8 cellular contexts compared by ENCODE assay signal in genomic region chr15:85794598-85795319, GRCh38. TPM values are rescaled to one million over a fixed set of nuclear protein-coding genes. Genes with fewer than 3 reads are reported as not detected.
DNase-seq lines count a peak whose midpoint lies in the region; ATAC-seq and TF ChIP-seq lines count a peak whose summit lies in the region.

TSS of gene KLHL25 (minus strand) at chr15:85794925. CDS start at chr15:85769810, 25,115 bp downstream.

- H2AFZ ChIP-seq in neural progenitor cell (replicated peaks): peak within 1 kb of the TSS; percentile 60

- H3K36me3 Mint-ChIP-seq in neural progenitor cell: peaks cover 17% of the 10 kb centered on the region

- H3K4me3 ChIP-seq in HAP-1: peak within 1 kb of the TSS; percentile 57
- peak within 1 kb of the TSS; percentile 66 for H3K4me3 ChIP-seq in MG63
- H3K4me3 ChIP-seq in neural progenitor cell: peak within 1 kb of the TSS; percentile 79
- H3K4me3 ChIP-seq in stomach smooth muscle (ENCODE audit: low read length in 2 of 2): peak within 1 kb of the TSS; percentile 86 to 87

- H3K4me1 ChIP-seq in ES-I3 (ENCODE audit: insufficient read depth, low read length): peaks cover 9% of the 10 kb centered on the region
- peaks cover 17% of the 10 kb centered on the region for H3K4me1 ChIP-seq in HAP-1
- H3K4me1 ChIP-seq in foreskin keratinocyte: peaks cover 17% of the 10 kb centered on the region
- peaks cover 7% of the 10 kb centered on the region for H3K4me1 ChIP-seq in neural progenitor cell
- peaks cover 7% of the 10 kb centered on the region for H3K4me1 ChIP-seq in stomach smooth muscle (ENCODE audit: control insufficient read depth, insufficient read depth, low read length)

- peaks cover 47% of the 10 kb centered on the region for H3K79me2 ChIP-seq in neural progenitor cell (ENCODE audit: low read depth)

- in situ Hi-C loops in HAP-1 (cut with MboI; ENCODE audit: low sequenced_read_pairs): no loop called here

- peak; percentile 96 for ATAC-seq in foreskin keratinocyte

- DNase-seq in HAP-1 (ENCODE audit: low spot score in 2 of 2) (peak; percentile 99), MG63 (peak; percentile 96), SHP77 (lab: John Stamatoyannopoulos, UW) (peak; percentile 91 to 92), activated gamma-delta T cell treated with Interleukin-2 at 50 U/mL for 16 hours (peak; percentile 90), foreskin keratinocyte (peak; percentile 75 to 85), neural progenitor cell (ENCODE audit: low spot score) (peak; percentile 97)

- H3K36me3 ChIP-seq in ES-I3 (ENCODE audit: insufficient read depth, low read length) (no peaks in the 10 kb centered on the region), HAP-1 (replicated peaks) (peaks cover 3% of the 10 kb centered on the region; the same call in 1 of the 2 replicates), MG63 (no peaks in the 10 kb centered on the region), neural progenitor cell (no peaks in the 10 kb centered on the region), stomach smooth muscle (ENCODE audit: control insufficient read depth in 2 of 2, insufficient read depth in 2 of 2, low read length in 2 of 2) (no peaks in the 10 kb centered on the region)

- H4K20me1 ChIP-seq in neural progenitor cell (ENCODE audit: low read depth): peaks cover 41% of the 10 kb centered on the region

- H3K4me3 Mint-ChIP-seq in neural progenitor cell: peak within 1 kb of the TSS; percentile 98

- H3K4me2 ChIP-seq in neural progenitor cell: peak within 1 kb of the TSS; percentile 73

- H3K27ac ChIP-seq in foreskin keratinocyte (peak within 1 kb of the TSS; percentile 59), neural progenitor cell (peak within 1 kb of the TSS; percentile 70), stomach smooth muscle (ENCODE audit: low read length) (peak within 1 kb of the TSS; percentile 78)

- peaks cover 44% of the 10 kb centered on the region for H3K4me1 Mint-ChIP-seq in neural progenitor cell

- peaks cover 3% of the 10 kb centered on the region for H3K9me3 Mint-ChIP-seq in neural progenitor cell

- no peaks in the 10 kb centered on the region for H3K9me3 ChIP-seq in ES-I3 (ENCODE audit: control insufficient read depth, insufficient read depth, low read length)
- H3K9me3 ChIP-seq in HAP-1: no peaks in the 10 kb centered on the region
- H3K9me3 ChIP-seq in MG63: no peaks in the 10 kb centered on the region
- H3K9me3 ChIP-seq in neural progenitor cell (ENCODE audit: low read depth): no peaks in the 10 kb centered on the region
- no peaks in the 10 kb centered on the region for H3K9me3 ChIP-seq in stomach smooth muscle (ENCODE audit: control insufficient read depth in 2 of 2, low read length in 2 of 2)

- TF ChIP-seq CTCF in foreskin keratinocyte (conservative IDR thresholded peaks at IDR 0.05) (no peak), neural progenitor cell (IDR thresholded peaks at IDR 0.05) (no peak)

- peak within 1 kb of the TSS; percentile 91 for H3K9ac ChIP-seq in ES-I3 (ENCODE audit: low read depth, low read length)
- H3K9ac ChIP-seq in neural progenitor cell: peak within 1 kb of the TSS; percentile 50
- peak within 1 kb of the TSS; percentile 77 to 78 for H3K9ac ChIP-seq in stomach smooth muscle (ENCODE audit: low read length in 2 of 2)

- peak within 1 kb of the TSS; percentile 96 for H3K27ac Mint-ChIP-seq in neural progenitor cell

- H3K27me3 Mint-ChIP-seq in neural progenitor cell (ENCODE audit: insufficient read depth, low read depth): peaks cover 16% of the 10 kb centered on the region

- H3K27me3 ChIP-seq in HAP-1 (ENCODE audit: low read depth) (no peaks in the 10 kb centered on the region), MG63 (no peaks in the 10 kb centered on the region; the same call in 1 of the 2 replicates), foreskin keratinocyte (no peaks in the 10 kb centered on the region), neural progenitor cell (peaks cover 6% of the 10 kb centered on the region), stomach smooth muscle (ENCODE audit: control insufficient read depth in 1 of 2, insufficient read depth in 2 of 2, low read length in 2 of 2) (no peaks in the 10 kb centered on the region)

- H3F3A ChIP-seq in neural progenitor cell (ENCODE audit: low read depth): no peaks in the 10 kb centered on the region

RNA-seq across cellular contexts. Expression of gene KLHL25, which starts in this region (rescaled TPM):
- 8.9 and 9.3 TPM in 2 replicates for total RNA-seq in MG63 (2014; rRNA removed; shearing (Covaris generic); ENCODE audit: low replicate concordance)
- total RNA-seq in foreskin keratinocyte (4.9 and 6.2 TPM in 2 replicates), neural progenitor cell (ENCODE audit: low replicate concordance) (12.1 and 25.3 TPM in 2 replicates)
- polyA plus RNA-seq in foreskin keratinocyte: 4.0 and 4.1 TPM in 2 replicates

Comparison
In these comparisons a context has a peak if more than half of its experiments do, and no peak if none do; other contexts are left out.
1. Peak in every context shown above with its lines: DNase-seq, ATAC-seq, H3K4me3 ChIP-seq and H3K27ac ChIP-seq.